Comparison of ENCODE assay signal across 29 cellular contexts in the genomic region with DNA sequence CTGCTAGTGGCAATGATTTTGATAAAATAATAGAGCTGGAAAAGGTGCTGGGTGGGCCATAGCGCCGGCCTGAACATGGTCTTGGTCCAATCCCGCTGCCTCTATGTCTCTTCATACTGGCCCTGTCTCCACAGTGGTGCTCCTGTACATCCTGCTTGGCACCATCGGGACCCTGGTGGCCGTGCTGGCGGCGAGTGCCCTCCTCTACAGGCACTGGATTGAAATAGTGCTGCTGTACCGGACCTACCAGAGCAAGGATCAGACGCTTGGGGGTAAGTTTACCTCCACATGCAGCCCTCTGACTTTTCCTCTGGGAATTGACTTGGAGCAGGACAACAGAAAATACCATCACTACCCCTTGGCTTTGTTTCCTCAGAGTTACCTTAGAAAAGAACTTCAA. TPM values are rescaled to one million over a fixed set of nuclear protein-coding genes. Genes with fewer than 3 reads are reported as not detected.
DNase-seq lines count a peak whose midpoint lies in the region; ATAC-seq and TF ChIP-seq lines count a peak whose summit lies in the region.
"Had no signal": no experiment of that assay in that cellular context is flagged by ENCODE, and none has a peak within 500 bp of the region (broad histone marks: within the 10 kb centered on the region; RNA-seq: fewer than 3 reads in every experiment).

No MANE protein-coding gene starts in this region.

- no peaks in the 10 kb centered on the region for H3K36me3 Mint-ChIP-seq in H9 (ENCODE audit: insufficient read depth in 1 of 3, low read depth in 3 of 3)
- H3K36me3 Mint-ChIP-seq: CD14-positive monocyte; CD4-positive, CD25-positive, alpha-beta regulatory T cell had no signal

- H3K4me3 Mint-ChIP-seq in H9 = no peak overlapping the region
- H3K4me3 Mint-ChIP-seq: CD14-positive monocyte; CD4-positive, alpha-beta memory T cell; CD4-positive, CD25-positive, alpha-beta regulatory T cell; CD8-positive, alpha-beta memory T cell had no signal

- no peak for TF ChIP-seq EP300 in esophagus muscularis mucosa (IDR thresholded peaks at IDR 0.05)

- H2BK120ac ChIP-seq in H9 (ENCODE audit: low read depth, low read length, poor library complexity, severe bottlenecking) = no peak overlapping the region
- H2BK120ac ChIP-seq in trophoblast cell (ENCODE audit: insufficient read depth, low read length, poor library complexity) = no peak overlapping the region

- H2BK15ac ChIP-seq in H9 (ENCODE audit: low read depth, low read length) = no peak overlapping the region

- H3K36me3 ChIP-seq in left ventricle myocardium inferior = no peaks in the 10 kb centered on the region
- H3K36me3 ChIP-seq in esophagus muscularis mucosa = no peaks in the 10 kb centered on the region
- no peaks in the 10 kb centered on the region for H3K36me3 ChIP-seq in trophoblast cell (ENCODE audit: control insufficient read depth in 1 of 2, insufficient read depth in 2 of 2, low read length in 2 of 2)
- H3K36me3 ChIP-seq: BE2C, BLaER1 had no signal

- H3K23me2 ChIP-seq in H9 (ENCODE audit: insufficient read length, low read depth, low read length, poor library complexity, severe bottlenecking) = no peaks in the 10 kb centered on the region

- H3K23ac ChIP-seq in H9 (ENCODE audit: insufficient read length, low read depth, low read length) = no peak overlapping the region
- H3K23ac ChIP-seq in trophoblast cell (ENCODE audit: low read length) = peak overlapping the region; percentile 3

- TF ChIP-seq CTCF in left ventricle myocardium inferior (IDR thresholded peaks at IDR 0.05; ENCODE audit: borderline replicate concordance) (no peak), H9 (conservative IDR thresholded peaks at IDR 0.05) (no peak), esophagus muscularis mucosa (IDR thresholded peaks at IDR 0.05) (no peak)

- no peak for ATAC-seq in Right ventricle myocardium inferior
- ATAC-seq: GM12878 had no signal

- DNase-seq in Right ventricle myocardium inferior (ENCODE audit: missing footprints) (peak; percentile 63), left ventricle myocardium inferior (no peak), H9 (no peak), esophagus muscularis mucosa (ENCODE audit: extremely low spot score) (peak; percentile 77), trophoblast cell (no peak), NCI-H82 (lab: John Stamatoyannopoulos, UW) (no peak), activated gamma-delta T cell (lab: John Stamatoyannopoulos, UW) (no peak)
- DNase-seq: 8988T; ACHN; BE2C; C1 segment of cervical spinal cord; CD4-positive, alpha-beta memory T cell; CD4-positive, CD25-positive, alpha-beta regulatory T cell; CD8-positive, alpha-beta memory T cell; COR-L47; DMS 273 treated with DMSO at 0.1 percent for 48 hours; DMS153; DMS53; DMS79; DND-41; EL; GDM1 had no signal

- H2AK5ac ChIP-seq in H9 (ENCODE audit: insufficient read length, low read length) (no peak overlapping the region), trophoblast cell (ENCODE audit: low read length) (no peak overlapping the region)

- H2BK12ac ChIP-seq in H9 (ENCODE audit: insufficient read length, low read depth, low read length) (no peak overlapping the region), trophoblast cell (ENCODE audit: low read length) (no peak overlapping the region)

- peaks cover 7% of the 10 kb centered on the region for H3K27me3 ChIP-seq in left ventricle myocardium inferior (ENCODE audit: low read depth)
- H3K27me3 ChIP-seq in H9 (ENCODE audit: insufficient read depth, low read length) = no peaks in the 10 kb centered on the region
- H3K27me3 ChIP-seq in esophagus muscularis mucosa = no peaks in the 10 kb centered on the region
- H3K27me3 ChIP-seq in trophoblast cell (ENCODE audit: insufficient read depth, low read length) = no peaks in the 10 kb centered on the region
- H3K27me3 ChIP-seq: BE2C, BLaER1 had no signal

- no peak overlapping the region for H3K27ac ChIP-seq in left ventricle myocardium inferior (replicated peaks)
- H3K27ac ChIP-seq in H9 (ENCODE audit: insufficient read length, low read depth, low read length) = no peak overlapping the region
- H3K27ac ChIP-seq in esophagus muscularis mucosa (replicated peaks in 1 of 4) = no peak overlapping the region
- no peak overlapping the region for H3K27ac ChIP-seq in trophoblast cell (ENCODE audit: low read depth, low read length)
- H3K27ac ChIP-seq: BLaER1 had no signal

- intact Hi-C loops in Right ventricle myocardium inferior (cut with DNase I) = loop anchor here (10.0 kb wide), 1 partner anchor 562 kb away; no protein-coding TSS in a partner anchor
- intact Hi-C loops in left ventricle myocardium inferior (cut with micrococcal nuclease) = loop anchor here (10.0 kb wide), 1 partner anchor 552 kb away; no protein-coding TSS in a partner anchor
- intact Hi-C loops in esophagus muscularis mucosa (cut with DNase I) = no loop called here

- no peaks in the 10 kb centered on the region for H3K79me1 ChIP-seq in H9 (ENCODE audit: insufficient read depth, low read depth, low read length, poor library complexity, severe bottlenecking)
- no peaks in the 10 kb centered on the region for H3K79me1 ChIP-seq in trophoblast cell (ENCODE audit: low read length)

- no peak overlapping the region for H2BK20ac ChIP-seq in H9 (ENCODE audit: low read depth, low read length, poor library complexity, severe bottlenecking)

- H3K56ac ChIP-seq in H9 (ENCODE audit: insufficient read length, low read depth, low read length) = no peak overlapping the region

- H3K4me2 ChIP-seq in H9 (ENCODE audit: insufficient read depth, insufficient read length, low read length) = no peak overlapping the region
- no peak overlapping the region for H3K4me2 ChIP-seq in trophoblast cell (ENCODE audit: low read length)
- H3K4me2 ChIP-seq: BLaER1 had no signal

- no peak overlapping the region for H3T11ph ChIP-seq in H9 (ENCODE audit: low read length)

- no peak overlapping the region for H3K4ac ChIP-seq in H9 (ENCODE audit: low read depth, low read length)
- no peak overlapping the region for H3K4ac ChIP-seq in trophoblast cell (ENCODE audit: low read depth, low read length)

- H4K91ac ChIP-seq in H9 (ENCODE audit: insufficient read length, low read depth, low read length) (no peak overlapping the region), trophoblast cell (ENCODE audit: low read depth, low read length) (no peak overlapping the region)

- no peak for TF ChIP-seq POLR2A in esophagus muscularis mucosa (IDR thresholded peaks at IDR 0.05; ENCODE audit: low read depth)

- peak overlapping the region; percentile 54 for H4K12ac ChIP-seq in trophoblast cell (ENCODE audit: low read depth, low read length)

- H3K4me3 ChIP-seq in left ventricle myocardium inferior (no peak overlapping the region), esophagus muscularis mucosa (no peak overlapping the region), trophoblast cell (ENCODE audit: low read depth, low read length) (no peak overlapping the region)
- H3K4me3 ChIP-seq: BLaER1, GM12878 had no signal

- H4K20me1 ChIP-seq in H9 (ENCODE audit: control insufficient read depth, insufficient read depth, insufficient read length) = no peaks in the 10 kb centered on the region
- H4K20me1 ChIP-seq: BLaER1 had no signal

- no peak overlapping the region for H4K5ac ChIP-seq in H9 (ENCODE audit: insufficient read length, low read depth, low read length)

- H3K9me3 ChIP-seq in left ventricle myocardium inferior (replicated peaks) (no peaks in the 10 kb centered on the region), H9 (ENCODE audit: control insufficient read depth, low read depth, low read length) (no peaks in the 10 kb centered on the region), esophagus muscularis mucosa (no peaks in the 10 kb centered on the region), trophoblast cell (ENCODE audit: insufficient read depth, low read depth, low read length) (no peaks in the 10 kb centered on the region)
- H3K9me3 ChIP-seq: BE2C, BLaER1 had no signal

- no peak overlapping the region for H2BK5ac ChIP-seq in H9 (ENCODE audit: insufficient read length, low read length)
- no peak overlapping the region for H2BK5ac ChIP-seq in trophoblast cell (ENCODE audit: low read depth, low read length, poor library complexity)

- no peaks in the 10 kb centered on the region for H3K9me3 Mint-ChIP-seq in H9
- H3K9me3 Mint-ChIP-seq: CD14-positive monocyte; CD4-positive, alpha-beta memory T cell; CD4-positive, CD25-positive, alpha-beta regulatory T cell; CD8-positive, alpha-beta memory T cell had no signal

- no peak overlapping the region for H2AFZ ChIP-seq in H9 (ENCODE audit: low read length)
- H2AFZ ChIP-seq in trophoblast cell (ENCODE audit: insufficient read depth, low read length, poor library complexity) = no peak overlapping the region

- no CpG with 5 or more reads among the region's 9 CpGs for WGBS in H9 (ENCODE audit: extremely low coverage, insufficient read length, low lambda C conversion rate)
- 90% methylated on average over 9 of the region's 9 CpGs for WGBS in esophagus muscularis mucosa
- no CpG with 5 or more reads among the region's 9 CpGs for whole genome bisulfite sequencing in trophoblast cell (ENCODE audit: extremely low coverage, insufficient coverage, insufficient read length)

- no peaks in the 10 kb centered on the region for H3K79me2 ChIP-seq in H9 (ENCODE audit: insufficient read depth, low read length)
- H3K79me2 ChIP-seq in trophoblast cell (ENCODE audit: control insufficient read depth, insufficient read depth, low read length, poor library complexity) = no peaks in the 10 kb centered on the region

- H3K14ac ChIP-seq in H9 (ENCODE audit: insufficient read depth, low read length) (0 out of 2 replicates have a peak overlapping the region, but pooled peaks have one; percentile 50), trophoblast cell (ENCODE audit: low read length) (no peak overlapping the region)

- peaks cover 5% of the 10 kb centered on the region for H3K4me1 ChIP-seq in left ventricle myocardium inferior
- H3K4me1 ChIP-seq in H9 (ENCODE audit: insufficient read depth, low read length) = no peaks in the 10 kb centered on the region
- no peaks in the 10 kb centered on the region for H3K4me1 ChIP-seq in esophagus muscularis mucosa
- H3K4me1 ChIP-seq in trophoblast cell (ENCODE audit: control insufficient read depth in 1 of 2, insufficient read depth in 2 of 2, low read length in 2 of 2) = no peaks in the 10 kb centered on the region
- H3K4me1 ChIP-seq: BE2C, BLaER1 had no signal

- no peak overlapping the region for H4K8ac ChIP-seq in H9 (replicated peaks; ENCODE audit: insufficient read length, low read depth, low read length)
- H4K8ac ChIP-seq in trophoblast cell (ENCODE audit: low read depth, low read length) = no peak overlapping the region

- H3K18ac ChIP-seq in H9 (ENCODE audit: insufficient read length, low read depth, low read length) (no peak overlapping the region), trophoblast cell (ENCODE audit: low read length) (no peak overlapping the region)

- no peak overlapping the region for H3K27ac Mint-ChIP-seq in H9
- H3K27ac Mint-ChIP-seq: CD14-positive monocyte; CD4-positive, alpha-beta memory T cell; CD4-positive, CD25-positive, alpha-beta regulatory T cell; CD8-positive, alpha-beta memory T cell had no signal

- no peaks in the 10 kb centered on the region; a peak in 1 of 4 replicates for H3K4me1 Mint-ChIP-seq in H9

- peaks cover 2% of the 10 kb centered on the region; the same call in 1 of the 2 replicates for H3K27me3 Mint-ChIP-seq in H9 (ENCODE audit: low read depth)
- H3K27me3 Mint-ChIP-seq: CD4-positive, alpha-beta memory T cell; CD4-positive, CD25-positive, alpha-beta regulatory T cell; CD8-positive, alpha-beta memory T cell had no signal

- H3K9ac ChIP-seq in H9 (ENCODE audit: extremely low read depth, insufficient read length, low read length) = no peak overlapping the region
- H3K9ac ChIP-seq in trophoblast cell (ENCODE audit: low read length) = no peak overlapping the region
- H3K9ac ChIP-seq: BLaER1 had no signal

RNA-seq across cellular contexts. Expression of a gene that starts 24.0 kb away (rescaled TPM):
- total RNA-seq in Right ventricle myocardium inferior (0.30 TPM), left ventricle myocardium inferior (0.30 TPM), H9 (2021) (not detected in 2 replicates), esophagus muscularis mucosa (10 to 100 TPM in 1 of 4 donors, under 1 TPM in 3; 0.42 to 11.3 (median 0.58) TPM)
- not detected in 2 replicates for polyA plus RNA-seq in trophoblast cell (2013)
- total RNA-seq: A673, Daoy, G401 had no signal
- polyA plus RNA-seq: CD14-positive monocyte had no signal

RNA-seq across cellular contexts. Expression of a gene that starts 26.1 kb away (rescaled TPM):
- total RNA-seq in Right ventricle myocardium inferior = not detected
- total RNA-seq in left ventricle myocardium inferior = not detected
- not detected in 2 replicates for total RNA-seq in H9 (2021)
- not detected for total RNA-seq in esophagus muscularis mucosa
- 0.15 TPM in 2 replicates for polyA plus RNA-seq in trophoblast cell (2013)
- total RNA-seq: CD4-positive, CD25-positive, alpha-beta regulatory T cell; CD8-positive, alpha-beta memory T cell; Daoy; G401 had no signal
- polyA plus RNA-seq: AG04450; CD14-positive monocyte; CD4-positive, alpha-beta memory T cell; CD4-positive, CD25-positive, alpha-beta regulatory T cell; CD8-positive, alpha-beta memory T cell; GM12878 had no signal

Comparison
In these comparisons a context has a peak if more than half of its experiments do, and no peak if none do; other contexts are left out.
1. DNase-seq: peak in Right ventricle myocardium inferior (single experiment) and esophagus muscularis mucosa (single experiment); none in left ventricle myocardium inferior (single experiment), H9 (single experiment), trophoblast cell (0 of 2), NCI-H82 (single experiment) and activated gamma-delta T cell (single experiment).